Comparison of ENCODE assay signal across 14 cellular contexts in the genomic region with DNA sequence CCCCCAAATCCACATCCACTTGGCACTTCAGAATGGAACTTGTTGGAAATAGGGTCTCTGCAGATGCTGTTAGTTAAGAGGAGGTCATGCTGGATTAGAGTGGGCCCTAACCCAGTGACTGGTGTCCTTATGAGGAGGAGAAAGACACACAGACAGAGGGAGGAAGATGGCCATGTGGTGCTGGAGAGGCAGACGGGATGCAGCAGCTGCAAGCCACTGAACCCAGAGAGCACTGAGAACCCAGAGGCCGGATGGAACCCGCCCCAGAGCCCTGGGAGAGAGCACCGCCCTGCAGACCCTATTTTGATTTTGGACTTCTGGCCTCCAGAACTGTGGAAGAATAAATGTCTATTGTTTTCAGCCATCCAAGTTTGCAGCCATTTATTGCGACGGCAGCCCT. TPM values are rescaled to one million over a fixed set of nuclear protein-coding genes. Genes with fewer than 3 reads are reported as not detected.
"Had no signal": no experiment of that assay in that cellular context is flagged by ENCODE, and none has a peak within 500 bp of the region (broad histone marks: within the 10 kb centered on the region; RNA-seq: fewer than 3 reads in every experiment).

No MANE protein-coding gene starts in this region.

- H3K27ac ChIP-seq: body of pancreas, epithelial cell of prostate, ovary, upper lobe of left lung had no signal

- H3K27me3 ChIP-seq: body of pancreas, ovary, upper lobe of left lung had no signal

- H3K36me3 ChIP-seq: ovary, upper lobe of left lung had no signal

- H3K4me1 ChIP-seq: body of pancreas, upper lobe of left lung had no signal

- ATAC-seq: effector memory CD8-positive, alpha-beta T cell; natural killer cell treated with Interleukin-12 subunit alpha and Interleukin-12 subunit beta and Interleukin-15 and Interleukin-18, amount 100 ng/mL, for 72 hours had no signal

- DNase-seq: activated CD4-positive, alpha-beta T cell treated with anti-CD3 and anti-CD28 coated beads, Interleukin-2, amount 10 ng/mL, durations not matched to agents 24 days and 14 days; activated naive CD4-positive, alpha-beta T cell treated with anti-CD3 and anti-CD28 coated beads, Interleukin-2, amount 50 U/mL, for 16 hours; activated T-cell treated with anti-CD3 and anti-CD28 coated beads, Interleukin-2, amount 50 U/mL, for 1 hour; central memory CD4-positive, alpha-beta T cell; cortex of kidney; effector memory CD8-positive, alpha-beta T cell; ovary; stimulated activated CD4-positive, alpha-beta T cell treated with anti-CD3 and anti-CD28 coated beads, Interleukin-15, amount 100 ng/mL, for 24 hours; stimulated activated CD4-positive, alpha-beta T cell treated with anti-CD3 and anti-CD28 coated beads, Interleukin-4, amount 100 ng/mL, for 24 hours had no signal

- H3K9me3 ChIP-seq: body of pancreas, ovary, upper lobe of left lung had no signal

- H3K4me3 ChIP-seq: body of pancreas, ovary, upper lobe of left lung had no signal

RNA-seq across cellular contexts. Expression of a gene that starts 58.0 kb away (rescaled TPM):
- total RNA-seq: activated CD4-positive, alpha-beta T cell treated with anti-CD3 and anti-CD28 coated beads, Interleukin-2, amount 10 ng/mL, durations not matched to agents 24 days and 14 days; mononuclear cell; natural killer cell treated with Interleukin-12 subunit alpha and Interleukin-12 subunit beta and Interleukin-15 and Interleukin-18, amount 100 ng/mL, for 72 hours had no signal
